ENCODE assay signal across 8 cellular contexts in genomic region chr5:141513021-141513626, GRCh38. TPM values are rescaled to one million over a fixed set of nuclear protein-coding genes. Genes with fewer than 3 reads are reported as not detected.
DNase-seq lines count a peak whose midpoint lies in the region; ATAC-seq lines count a peak whose summit lies in the region.

No MANE protein-coding gene starts in this region.

- DNase-seq in DMS114 treated with DMSO at 0.1 percent for 48 hours (lab: John Stamatoyannopoulos, UW; ENCODE audit: unreplicated experiment) (peak; percentile 26), NCI-H69 (lab: John Stamatoyannopoulos, UW) (peak; percentile 74), cardiac septum (ENCODE audit: low spot score) (peak; percentile 72), posterior cingulate gyrus (peak in 8 of 10 donors; percentile 62 to 95 (median 72)), hippocampal formation (lab: John Stamatoyannopoulos, UW) (no peak), MG63 (no peak)
- DNase-seq in activated naive CD8-positive, alpha-beta T cell treated with anti-CD3 and anti-CD28 coated beads, Interleukin-2, amount 50 U/mL, for 24 hours = peak; percentile 48

- peak overlapping the region; percentile 80 for H3K4me3 Mint-ChIP-seq in activated naive CD8-positive, alpha-beta T cell treated with anti-CD3 and anti-CD28 coated beads, Interleukin-2, amount 50 U/mL, for 24 hours

- H3K4me3 ChIP-seq in MG63 = no peak overlapping the region

- H3K4me1 Mint-ChIP-seq in activated naive CD8-positive, alpha-beta T cell treated with anti-CD3 and anti-CD28 coated beads, Interleukin-2, amount 50 U/mL, for 24 hours = peaks cover 50% of the 10 kb centered on the region

- H3K36me3 ChIP-seq in MG63 = peaks cover 68% of the 10 kb centered on the region

- H3K9me3 ChIP-seq in MG63 = no peaks in the 10 kb centered on the region

- H3K27me3 Mint-ChIP-seq in activated naive CD8-positive, alpha-beta T cell treated with anti-CD3 and anti-CD28 coated beads, Interleukin-2, amount 50 U/mL, for 24 hours = peaks cover 5% of the 10 kb centered on the region

- H3K36me3 Mint-ChIP-seq in activated naive CD8-positive, alpha-beta T cell treated with anti-CD3 and anti-CD28 coated beads, Interleukin-2, amount 50 U/mL, for 24 hours (ENCODE audit: low read depth) = peaks cover 20% of the 10 kb centered on the region

- peak overlapping the region; percentile 90 for H3K27ac Mint-ChIP-seq in activated naive CD8-positive, alpha-beta T cell treated with anti-CD3 and anti-CD28 coated beads, Interleukin-2, amount 50 U/mL, for 24 hours

- peak; percentile 37 for ATAC-seq in activated naive CD8-positive, alpha-beta T cell treated with anti-CD3 and anti-CD28 coated beads, Interleukin-2, amount 50 U/mL, for 24 hours
- no peak for ATAC-seq in HG02623 (IDR thresholded peaks at IDR 0.05; ENCODE audit: unreplicated experiment)

- no peaks in the 10 kb centered on the region for H3K27me3 ChIP-seq in MG63

- intact Hi-C loops in cardiac septum (cut with DNase I) (loop anchor here (1.0 to 2.0 kb wide), 2 partner anchors 11 to 36 kb away; no protein-coding TSS in a partner anchor), posterior cingulate gyrus (cut with DNase I) (no loop called here)

- no peaks in the 10 kb centered on the region for H3K9me3 Mint-ChIP-seq in activated naive CD8-positive, alpha-beta T cell treated with anti-CD3 and anti-CD28 coated beads, Interleukin-2, amount 50 U/mL, for 24 hours

RNA-seq across cellular contexts. Expression of gene PCDHGC5, which starts 24.2 kb away (rescaled TPM):
- 6.1 TPM for total RNA-seq in cardiac septum
- 0.46 TPM in 1 of 2 replicates, not detected in the other for total RNA-seq in MG63 (2014; rRNA removed; shearing (Covaris generic); ENCODE audit: low replicate concordance)

RNA-seq across cellular contexts. Expression of gene PCDHGC4, which starts 28.3 kb away (rescaled TPM):
- total RNA-seq in cardiac septum = 5.8 TPM
- not detected in 2 replicates for total RNA-seq in MG63 (2014; rRNA removed; shearing (Covaris generic); ENCODE audit: low replicate concordance)

RNA-seq across cellular contexts. Expression of gene PCDHGC3, which starts 37.4 kb away (rescaled TPM):
- 16.9 TPM for total RNA-seq in cardiac septum
- total RNA-seq in MG63 (2014; rRNA removed; shearing (Covaris generic); ENCODE audit: low replicate concordance) = 42.3 and 49.8 TPM in 2 replicates

Comparison
In these comparisons a context has a peak if more than half of its experiments do, and no peak if none do; other contexts are left out.
1. DNase-seq: peak in DMS114 treated with DMSO at 0.1 percent for 48 hours (single experiment), NCI-H69 (single experiment), activated naive CD8-positive, alpha-beta T cell treated with anti-CD3 and anti-CD28 coated beads, Interleukin-2, amount 50 U/mL, for 24 hours (single experiment), cardiac septum (single experiment) and posterior cingulate gyrus (8 of 10); none in hippocampal formation (0 of 2) and MG63 (single experiment).